ENCODE assay signal across 8 cellular contexts in genomic region chr6:31831350-31832215, GRCh38. TPM values are rescaled to one million over a fixed set of nuclear protein-coding genes. Genes with fewer than 3 reads are reported as not detected.
DNase-seq lines count a peak whose midpoint lies in the region; ATAC-seq and TF ChIP-seq lines count a peak whose summit lies in the region.

No MANE protein-coding gene starts in this region.

- no peak for TF ChIP-seq CTCF in brain microvascular endothelial cell (IDR thresholded peaks at IDR 0.05; ENCODE audit: low read depth, low read length, missing control alignments)

- no peaks in the 10 kb centered on the region for H3K9me3 ChIP-seq in CD8-positive, alpha-beta memory T cell (ENCODE audit: low read length)
- H3K9me3 ChIP-seq in effector memory CD4-positive, alpha-beta T cell (ENCODE audit: control insufficient read depth, low read length), result no peaks in the 10 kb centered on the region
- H3K9me3 ChIP-seq in neuronal stem cell (replicated peaks in 1 of 2; ENCODE audit: control insufficient read depth in 2 of 2, insufficient read depth in 1 of 2, low read depth in 1 of 2, low read length in 2 of 2), result no peaks in the 10 kb centered on the region

- peaks cover 0 to 4% of the 10 kb centered on the region in 2 donors for H3K27me3 Mint-ChIP-seq in CD8-positive, alpha-beta memory T cell

- in situ Hi-C loops in brain microvascular endothelial cell (cut with HindIII; ENCODE audit: low pct_ligation_motif_present, low sequenced_read_pairs), result no loop called here

- H3K23ac ChIP-seq in neuronal stem cell (ENCODE audit: low read depth, low read length, poor library complexity), result peak overlapping the region; percentile 2

- DNase-seq in CD8-positive, alpha-beta memory T cell, result no peak
- DNase-seq in MV-4-11 (lab: John Stamatoyannopoulos, UW) (peak; percentile 35), neuronal stem cell (ENCODE audit: low spot score) (no peak), NCI-H524 treated with DMSO at 0.1 percent for 48 hours (lab: John Stamatoyannopoulos, UW) (no peak), brain microvascular endothelial cell (no peak)
- no peak for DNase-seq in effector memory CD4-positive, alpha-beta T cell

- no peaks in the 10 kb centered on the region for H3K36me3 ChIP-seq in CD8-positive, alpha-beta memory T cell (ENCODE audit: insufficient read depth, low read length)
- H3K36me3 ChIP-seq in effector memory CD4-positive, alpha-beta T cell (ENCODE audit: control insufficient read depth, insufficient read depth, low read length), result no peaks in the 10 kb centered on the region
- H3K36me3 ChIP-seq in neuronal stem cell (replicated peaks in 1 of 2; ENCODE audit: control insufficient read depth in 2 of 2, insufficient read depth in 2 of 2, low read length in 2 of 2), result peaks cover 4 to 16% of the 10 kb centered on the region in 2 donors
- H3K36me3 ChIP-seq in brain microvascular endothelial cell (replicated peaks), result peaks cover under 1% of the 10 kb centered on the region

- H3K14ac ChIP-seq in neuronal stem cell (ENCODE audit: low read length), result no peak overlapping the region

- H3K36me3 Mint-ChIP-seq in CD8-positive, alpha-beta memory T cell, result peaks cover 0 to 33% (median 0%) of the 10 kb centered on the region in 3 donors

- no peak overlapping the region for H4K91ac ChIP-seq in neuronal stem cell (ENCODE audit: low read depth, low read length, poor library complexity)

- no peak overlapping the region for H3K18ac ChIP-seq in neuronal stem cell (ENCODE audit: low read length)

- no peak overlapping the region for H2BK12ac ChIP-seq in neuronal stem cell (ENCODE audit: low read length)

- POLR2A ChIA-PET in CD8-positive, alpha-beta memory T cell (lab: Charles Lee), result interaction anchor here (0.7 to 1.0 kb wide), 2 partner anchors 17 to 151 kb away, joined by 3 to 7 read pairs; partner anchors contain the start of gene LY6G5C

- CTCF ChIA-PET in CD8-positive, alpha-beta memory T cell (lab: Charles Lee), result interaction anchor here (0.7 to 4.2 kb wide), 14 partner anchors 9 to 285 kb away, joined by 3 to 71 read pairs (median 4); partner anchors contain the start of genes ATP6V1G2, BAG6, DDAH2 and LSM2

- peaks cover 8% of the 10 kb centered on the region for H3K79me1 ChIP-seq in neuronal stem cell (ENCODE audit: low read depth, low read length)

- ATAC-seq in GM21737 (IDR thresholded peaks at IDR 0.05; ENCODE audit: unreplicated experiment) (no peak), HG02884 (IDR thresholded peaks at IDR 0.05; ENCODE audit: unreplicated experiment) (no peak)

- no peaks in the 10 kb centered on the region for H3K27me3 ChIP-seq in CD8-positive, alpha-beta memory T cell (ENCODE audit: insufficient read depth, low read length, poor library complexity, severe bottlenecking)
- no peaks in the 10 kb centered on the region for H3K27me3 ChIP-seq in effector memory CD4-positive, alpha-beta T cell (replicated peaks; ENCODE audit: control insufficient read depth, insufficient read depth, low read length, poor library complexity, severe bottlenecking)
- H3K27me3 ChIP-seq in neuronal stem cell (ENCODE audit: control insufficient read depth in 3 of 3, insufficient read depth in 3 of 3, low read depth in 1 of 3, low read length in 3 of 3), result no peaks in the 10 kb centered on the region
- no peaks in the 10 kb centered on the region for H3K27me3 ChIP-seq in brain microvascular endothelial cell (replicated peaks)

- no peak overlapping the region for H3K4me2 ChIP-seq in neuronal stem cell (ENCODE audit: insufficient read depth, low read length, poor library complexity, severe bottlenecking)

- no peak overlapping the region for H2AFZ ChIP-seq in neuronal stem cell (ENCODE audit: low read length)

- no peak overlapping the region for H2BK15ac ChIP-seq in neuronal stem cell (ENCODE audit: low read length)

- no peaks in the 10 kb centered on the region for H3K9me3 Mint-ChIP-seq in CD8-positive, alpha-beta memory T cell

- peak overlapping the region in 5 of 8 donors; percentile 29 to 87 (median 78) for H3K27ac Mint-ChIP-seq in CD8-positive, alpha-beta memory T cell

- H3K4me1 ChIP-seq in CD8-positive, alpha-beta memory T cell (ENCODE audit: insufficient read depth, low read length), result peaks cover 31% of the 10 kb centered on the region
- peaks cover 15% of the 10 kb centered on the region for H3K4me1 ChIP-seq in effector memory CD4-positive, alpha-beta T cell (ENCODE audit: control insufficient read depth, insufficient read depth, low read length, poor library complexity, severe bottlenecking)
- H3K4me1 ChIP-seq in neuronal stem cell (ENCODE audit: control insufficient read depth in 2 of 2, insufficient read depth in 1 of 2, low read depth in 1 of 2, low read length in 2 of 2), result peaks cover 7 to 8% of the 10 kb centered on the region in 2 donors

- H4K8ac ChIP-seq in neuronal stem cell (ENCODE audit: low read depth, low read length), result no peak overlapping the region

- no peak overlapping the region for H2BK120ac ChIP-seq in neuronal stem cell (ENCODE audit: low read depth, low read length)

- H3K4me3 ChIP-seq in CD8-positive, alpha-beta memory T cell (ENCODE audit: low read length), result peak overlapping the region; percentile 76
- peak overlapping the region; percentile 44 for H3K4me3 ChIP-seq in effector memory CD4-positive, alpha-beta T cell (ENCODE audit: insufficient read depth, low read depth, low read length, poor library complexity, severe bottlenecking)
- H3K4me3 ChIP-seq in neuronal stem cell (ENCODE audit: low read length in 2 of 2) (no peak overlapping the region), brain microvascular endothelial cell (ENCODE audit: low read depth, low read length) (no peak overlapping the region)

- peak overlapping the region; percentile 71 for H3K27ac ChIP-seq in CD8-positive, alpha-beta memory T cell (ENCODE audit: low read depth, low read length)
- peak overlapping the region; percentile 69 for H3K27ac ChIP-seq in effector memory CD4-positive, alpha-beta T cell (ENCODE audit: insufficient read depth, low read length, poor library complexity, severe bottlenecking)
- H3K27ac ChIP-seq in neuronal stem cell (replicated peaks; ENCODE audit: low read length) (no peak overlapping the region), brain microvascular endothelial cell (no peak overlapping the region)

- no CpG with 5 or more reads among the region's 15 CpGs for whole genome bisulfite sequencing in neuronal stem cell (ENCODE audit: extremely low coverage in 2 of 2, insufficient read length in 2 of 2, insufficient replicate concordance in 1 of 2), 2 donors

- H3K4me1 Mint-ChIP-seq in CD8-positive, alpha-beta memory T cell, result peaks cover 45 to 46% (median 45%) of the 10 kb centered on the region in 3 donors

- no peak overlapping the region for H3K9ac ChIP-seq in neuronal stem cell (ENCODE audit: low read depth, low read length, poor library complexity)

- H2BK5ac ChIP-seq in neuronal stem cell (ENCODE audit: low read length), result no peak overlapping the region

- H2AK5ac ChIP-seq in neuronal stem cell (ENCODE audit: low read depth, low read length), result no peak overlapping the region

- H3K4me3 Mint-ChIP-seq in CD8-positive, alpha-beta memory T cell, result peak overlapping the region; percentile 87 to 97 (median 92)

- H3K4ac ChIP-seq in neuronal stem cell (ENCODE audit: low read length), result no peak overlapping the region

RNA-seq across cellular contexts. Expression of gene HSPA1B, which starts 4.0 kb away (rescaled TPM):
- 10 to 100 TPM; 80.9 to 81.4 TPM for total RNA-seq in CD8-positive, alpha-beta memory T cell
- polyA plus RNA-seq in CD8-positive, alpha-beta memory T cell, result 5.0 TPM
- polyA plus RNA-seq in neuronal stem cell (2013, experiment 1 of 2), result 25.9 TPM
- polyA plus RNA-seq in neuronal stem cell (2013, experiment 2 of 2), result 25.2 TPM

RNA-seq across cellular contexts. Expression of gene HSPA1A, which starts 16.2 kb away (rescaled TPM):
- 10 to 100 TPM; 64.8 to 70.1 TPM for total RNA-seq in CD8-positive, alpha-beta memory T cell
- 34.1 TPM for polyA plus RNA-seq in CD8-positive, alpha-beta memory T cell
- 70.8 TPM for polyA plus RNA-seq in neuronal stem cell (2013, experiment 1 of 2)
- 71.3 TPM for polyA plus RNA-seq in neuronal stem cell (2013, experiment 2 of 2)

RNA-seq across cellular contexts. Expression of gene HSPA1L, which starts 16.5 kb away (rescaled TPM):
- 1 to 10 TPM; 3.5 to 3.8 TPM for total RNA-seq in CD8-positive, alpha-beta memory T cell
- polyA plus RNA-seq in CD8-positive, alpha-beta memory T cell, result 3.0 TPM
- polyA plus RNA-seq in neuronal stem cell (2013, experiment 1 of 2), result 1.2 TPM
- 1.1 TPM for polyA plus RNA-seq in neuronal stem cell (2013, experiment 2 of 2)

RNA-seq across cellular contexts. Expression of gene LSM2, which starts 24.8 kb away (rescaled TPM):
- 100 to 1,000 TPM; 160 to 172 TPM for total RNA-seq in CD8-positive, alpha-beta memory T cell
- 80.8 TPM for polyA plus RNA-seq in CD8-positive, alpha-beta memory T cell
- 235 TPM for polyA plus RNA-seq in neuronal stem cell (2013, experiment 1 of 2)
- 233 TPM for polyA plus RNA-seq in neuronal stem cell (2013, experiment 2 of 2)

RNA-seq across cellular contexts. Expression of gene NEU1, which starts 31.0 kb away (rescaled TPM):
- 10 to 100 TPM; 19.0 to 19.4 TPM for total RNA-seq in CD8-positive, alpha-beta memory T cell
- polyA plus RNA-seq in CD8-positive, alpha-beta memory T cell, result 25.0 TPM
- polyA plus RNA-seq in neuronal stem cell (2013, experiment 1 of 2), result 34.6 TPM
- polyA plus RNA-seq in neuronal stem cell (2013, experiment 2 of 2), result 36.0 TPM

Comparison
In these comparisons a context has a peak if more than half of its experiments do, and no peak if none do; other contexts are left out.
1. H3K27ac ChIP-seq: peak in CD8-positive, alpha-beta memory T cell (single experiment) and effector memory CD4-positive, alpha-beta T cell (single experiment); none in neuronal stem cell (single experiment) and brain microvascular endothelial cell (single experiment).
2. H3K4me3 ChIP-seq: peak in CD8-positive, alpha-beta memory T cell (single experiment) and effector memory CD4-positive, alpha-beta T cell (single experiment); none in neuronal stem cell (0 of 2) and brain microvascular endothelial cell (single experiment).